Comparison of ENCODE assay signal across 11 cellular contexts in the genomic region with DNA sequence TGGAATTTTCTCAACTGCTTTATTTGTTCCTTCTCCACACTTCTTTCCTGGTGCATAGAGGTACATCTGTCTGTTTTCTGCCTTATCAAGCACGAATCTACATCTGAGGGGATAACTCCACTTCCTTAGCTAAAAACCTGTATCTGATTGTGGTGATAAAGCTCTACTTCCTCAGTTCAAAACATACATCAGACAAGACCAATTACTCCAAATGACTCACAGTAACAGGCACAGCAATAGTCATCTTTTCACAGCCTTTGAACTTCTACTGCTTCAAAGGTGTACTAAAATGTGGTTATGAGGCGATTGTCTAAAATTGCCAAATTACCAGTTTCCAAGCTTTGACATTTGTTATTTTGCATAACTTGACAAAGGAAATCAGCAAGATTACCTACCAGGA.
DNase-seq lines count a peak whose midpoint lies in the region; ATAC-seq and TF ChIP-seq lines count a peak whose summit lies in the region.
"Had no signal": no experiment of that assay in that cellular context is flagged by ENCODE, and none has a peak within 500 bp of the region (broad histone marks: within the 10 kb centered on the region; RNA-seq: fewer than 3 reads in every experiment).

No MANE protein-coding gene starts in this region.

- peaks cover under 1% of the 10 kb centered on the region for H3K27me3 Mint-ChIP-seq in activated T-cell treated with anti-CD3 and anti-CD28 coated beads, Interleukin-2, amount 50 U/mL, for 24 hours
- H3K27me3 Mint-ChIP-seq in stimulated activated naive B cell treated with anti-CD40 and anti-IgM and Interleukin-4, amounts not matched to agents 10 μg/mL and 1 μg/mL and 100 μg/mL, for 72 hours, result no peaks in the 10 kb centered on the region

- no peaks in the 10 kb centered on the region for H3K36me3 ChIP-seq in PC-9 (ENCODE audit: low read depth)
- H3K36me3 ChIP-seq: BE2C had no signal

- no peaks in the 10 kb centered on the region for H3K4me1 ChIP-seq in PC-9 (replicated peaks; ENCODE audit: insufficient read depth)
- H3K4me1 ChIP-seq: BE2C had no signal

- H3K4me3 ChIP-seq in PC-9 (no peak overlapping the region), choroid plexus epithelial cell (ENCODE audit: low read depth, low read length) (no peak overlapping the region)

- CTCF ChIA-PET in PC-9 (lab: Charles Lee), result no interaction called here

- no peak overlapping the region for H3K4me3 Mint-ChIP-seq in activated T-cell treated with anti-CD3 and anti-CD28 coated beads, Interleukin-2, amount 50 U/mL, for 24 hours
- H3K4me3 Mint-ChIP-seq in stimulated activated naive B cell treated with anti-CD40 and anti-IgM and Interleukin-4, amounts not matched to agents 10 μg/mL and 1 μg/mL and 100 μg/mL, for 72 hours, result no peak overlapping the region
- H3K4me3 Mint-ChIP-seq: dendritic cell treated with granulocyte-macrophage colony-stimulating factor and Interleukin-4, amounts not matched to agents 40 ng/mL and 50 ng/mL, for 4 days had no signal

- TF ChIP-seq CTCF in PC-9 (conservative IDR thresholded peaks at IDR 0.05), result no peak
- TF ChIP-seq CTCF in choroid plexus epithelial cell (conservative IDR thresholded peaks at IDR 0.05; ENCODE audit: low read depth, low read length), result no peak

- no peaks in the 10 kb centered on the region for H3K36me3 Mint-ChIP-seq in activated T-cell treated with anti-CD3 and anti-CD28 coated beads, Interleukin-2, amount 50 U/mL, for 24 hours (ENCODE audit: low read depth)
- no peaks in the 10 kb centered on the region for H3K36me3 Mint-ChIP-seq in stimulated activated naive B cell treated with anti-CD40 and anti-IgM and Interleukin-4, amounts not matched to agents 10 μg/mL and 1 μg/mL and 100 μg/mL, for 72 hours

- 0 out of 2 replicates have a peak overlapping the region, but pooled peaks have one; percentile 20 for H2AFZ ChIP-seq in PC-9

- peaks cover 19% of the 10 kb centered on the region for H3K4me1 Mint-ChIP-seq in activated T-cell treated with anti-CD3 and anti-CD28 coated beads, Interleukin-2, amount 50 U/mL, for 24 hours (ENCODE audit: low read depth)
- peaks cover 0 to 2% of the 10 kb centered on the region in 2 donors for H3K4me1 Mint-ChIP-seq in stimulated activated naive B cell treated with anti-CD40 and anti-IgM and Interleukin-4, amounts not matched to agents 10 μg/mL and 1 μg/mL and 100 μg/mL, for 72 hours

- no peaks in the 10 kb centered on the region for H3K27me3 ChIP-seq in PC-9 (ENCODE audit: insufficient read depth, low read depth)
- H3K27me3 ChIP-seq: BE2C had no signal

- no peak for DNase-seq in activated T-cell treated with anti-CD3 and anti-CD28 coated beads, Interleukin-2, amount 50 U/mL, for 24 hours
- no peak for DNase-seq in activated T-cell treated with anti-CD3 and anti-CD28 coated beads, Interleukin-2, amount 50 U/mL, for 1 hour
- no peak for DNase-seq in PC-9
- peak; percentile 16 for DNase-seq in choroid plexus epithelial cell (ENCODE audit: low read depth)
- DNase-seq in stimulated activated naive B cell treated with anti-CD40 and anti-IgM and Interleukin-4, amounts not matched to agents 10 μg/mL and 1 μg/mL and 100 μg/mL, for 72 hours, result no peak
- no peak for DNase-seq in stimulated activated CD4-positive, alpha-beta T cell treated with anti-CD3 and anti-CD28 coated beads, Interleukin-4, amount 100 ng/mL, for 24 hours
- DNase-seq: BE2C, NCI-H345 had no signal

- POLR2A ChIA-PET in PC-9 (lab: Charles Lee; ENCODE audit: unreplicated experiment), result no interaction called here

- peak; percentile 39 to 41 for ATAC-seq in stimulated activated naive B cell treated with anti-CD40 and anti-IgM and Interleukin-4, amounts not matched to agents 10 μg/mL and 1 μg/mL and 100 μg/mL, for 72 hours (replicated peaks)
- ATAC-seq in HG02981 (IDR thresholded peaks at IDR 0.05; ENCODE audit: unreplicated experiment), result no peak
- no peak for ATAC-seq in HG03520 (IDR thresholded peaks at IDR 0.05; ENCODE audit: unreplicated experiment)

- no peak overlapping the region for H3K4me2 ChIP-seq in PC-9

- BruUV-seq in PC-9 (replicated peaks; lab: Mats Ljungman, UMichigan), result no TSS peak

- no peaks in the 10 kb centered on the region for H4K20me1 ChIP-seq in PC-9 (ENCODE audit: insufficient read depth)

- no peaks in the 10 kb centered on the region for H3K79me2 ChIP-seq in PC-9 (ENCODE audit: low read depth)

- no peaks in the 10 kb centered on the region for H3K9me3 Mint-ChIP-seq in activated T-cell treated with anti-CD3 and anti-CD28 coated beads, Interleukin-2, amount 50 U/mL, for 24 hours
- no peaks in the 10 kb centered on the region for H3K9me3 Mint-ChIP-seq in stimulated activated naive B cell treated with anti-CD40 and anti-IgM and Interleukin-4, amounts not matched to agents 10 μg/mL and 1 μg/mL and 100 μg/mL, for 72 hours
- H3K9me3 Mint-ChIP-seq: dendritic cell treated with granulocyte-macrophage colony-stimulating factor and Interleukin-4, amounts not matched to agents 40 ng/mL and 50 ng/mL, for 4 days had no signal

- H3K9me2 ChIP-seq in PC-9 (ENCODE audit: insufficient read depth), result no peaks in the 10 kb centered on the region; the same call in 1 of the 2 replicates

- no peaks in the 10 kb centered on the region for H3F3A ChIP-seq in PC-9 (ENCODE audit: insufficient read depth, low read depth)

- intact Hi-C loops in PC-9 (cut with micrococcal nuclease; ENCODE audit: unreplicated experiment), result no loop called here

- H3K27ac Mint-ChIP-seq in activated T-cell treated with anti-CD3 and anti-CD28 coated beads, Interleukin-2, amount 50 U/mL, for 24 hours, result peak overlapping the region; percentile 2
- peak overlapping the region; percentile 33 for H3K27ac Mint-ChIP-seq in stimulated activated naive B cell treated with anti-CD40 and anti-IgM and Interleukin-4, amounts not matched to agents 10 μg/mL and 1 μg/mL and 100 μg/mL, for 72 hours
- H3K27ac Mint-ChIP-seq: dendritic cell treated with granulocyte-macrophage colony-stimulating factor and Interleukin-4, amounts not matched to agents 40 ng/mL and 50 ng/mL, for 4 days had no signal

- no peak overlapping the region for H3K27ac ChIP-seq in PC-9

- no peaks in the 10 kb centered on the region; the same call in 1 of the 2 replicates for H3K9me3 ChIP-seq in PC-9 (ENCODE audit: insufficient read depth, low read depth)
- H3K9me3 ChIP-seq: BE2C had no signal

Comparison
In these comparisons a context has a peak if more than half of its experiments do, and no peak if none do; other contexts are left out.
1. ATAC-seq: peak in stimulated activated naive B cell treated with anti-CD40 and anti-IgM and Interleukin-4, amounts not matched to agents 10 μg/mL and 1 μg/mL and 100 μg/mL, for 72 hours (2 of 2); none in HG02981 (single experiment) and HG03520 (single experiment).